16 cellular contexts compared by ENCODE assay signal in the genomic region with DNA sequence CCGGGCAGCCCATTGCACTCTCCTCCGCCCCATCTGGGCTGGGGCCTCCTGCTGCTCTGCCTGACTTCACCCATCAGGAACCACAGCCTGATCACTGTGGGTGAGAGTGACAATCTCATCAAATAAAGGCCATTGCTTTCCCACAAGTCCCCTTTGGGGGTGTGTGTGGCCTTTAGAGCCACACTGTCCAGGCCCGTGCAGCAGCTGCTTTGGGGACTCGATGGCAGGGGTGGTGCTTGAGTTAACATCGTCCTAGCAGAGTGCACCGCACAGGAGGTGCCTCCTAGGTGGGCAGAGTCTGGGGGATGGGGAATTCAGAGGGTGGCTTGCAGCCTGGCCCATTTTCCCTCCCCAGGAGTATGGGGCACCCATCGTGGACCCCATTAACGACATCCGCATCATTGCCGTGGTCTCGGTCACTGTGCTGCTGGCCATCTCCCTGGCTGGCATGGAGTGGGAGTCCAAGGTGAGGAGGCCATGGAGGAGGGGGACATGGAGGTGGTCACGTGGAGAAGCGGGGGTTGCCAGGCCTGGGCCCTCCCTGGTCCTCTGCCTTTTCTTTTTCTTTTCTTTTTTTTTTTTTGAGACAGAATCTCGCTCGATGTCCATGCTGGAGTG. TPM values are rescaled to one million over a fixed set of nuclear protein-coding genes. Genes with fewer than 3 reads are reported as not detected.
"Had no signal": no experiment of that assay in that cellular context is flagged by ENCODE, and none has a peak within 500 bp of the region (broad histone marks: within the 10 kb centered on the region; RNA-seq: fewer than 3 reads in every experiment).

No MANE protein-coding gene starts in this region.

- ATAC-seq: gastroesophageal sphincter had no signal

- H3K9ac ChIP-seq: neural progenitor cell, parathyroid adenoma had no signal

- H3K27me3 ChIP-seq: adrenal gland, gastroesophageal sphincter, neural progenitor cell, suprapubic skin had no signal

- H3K27ac ChIP-seq: adrenal gland, coronary artery, epithelial cell of prostate, gastroesophageal sphincter, left ventricle myocardium inferior, neural progenitor cell, suprapubic skin had no signal

- H3K4me2 ChIP-seq: neural progenitor cell had no signal

- H3K27ac Mint-ChIP-seq: activated T-helper 1 cell treated with anti-CD3 and anti-CD28 coated beads, Interleukin-12 subunit alpha, Interleukin-12 subunit beta, Interleukin-2, Interleukin-4 antibody, amounts not matched to agents 30 ng/mL and 10 ng/mL and 1 ng/mL, durations not matched to agents 14 hours and 24 hours and 36 hours; neural progenitor cell; type B pancreatic cell had no signal

- H3K36me3 Mint-ChIP-seq: neural progenitor cell, type B pancreatic cell had no signal

- H3K9me3 Mint-ChIP-seq: activated T-helper 1 cell treated with anti-CD3 and anti-CD28 coated beads, Interleukin-12 subunit alpha, Interleukin-12 subunit beta, Interleukin-2, Interleukin-4 antibody, amounts not matched to agents 30 ng/mL and 10 ng/mL and 1 ng/mL, durations not matched to agents 14 hours and 24 hours and 36 hours; neural progenitor cell; type B pancreatic cell had no signal

- H3K4me3 ChIP-seq: adrenal gland, coronary artery, gastroesophageal sphincter, left ventricle myocardium inferior, neural progenitor cell, suprapubic skin had no signal

- FAIRE-seq: keratinocyte had no signal

- H3K4me1 ChIP-seq: neural progenitor cell had no signal

- H3K27me3 Mint-ChIP-seq: type B pancreatic cell had no signal

- H3K36me3 ChIP-seq: adrenal gland, gastroesophageal sphincter, left ventricle myocardium inferior, neural progenitor cell, suprapubic skin had no signal

- DNase-seq: effector memory CD4-positive, alpha-beta T cell; left ventricle myocardium inferior had no signal

- H3K4me3 Mint-ChIP-seq: activated T-helper 1 cell treated with anti-CD3 and anti-CD28 coated beads, Interleukin-12 subunit alpha, Interleukin-12 subunit beta, Interleukin-2, Interleukin-4 antibody, amounts not matched to agents 30 ng/mL and 10 ng/mL and 1 ng/mL, durations not matched to agents 14 hours and 24 hours and 36 hours; neural progenitor cell; type B pancreatic cell had no signal

- H3K9me3 ChIP-seq: adrenal gland, gastroesophageal sphincter, left ventricle myocardium inferior, suprapubic skin had no signal

- H2AFZ ChIP-seq: neural progenitor cell had no signal

RNA-seq across cellular contexts. Expression of gene SLC12A3, which starts 5.4 kb away (rescaled TPM):
- total RNA-seq: activated T-helper 1 cell treated with anti-CD3 and anti-CD28 coated beads, Interleukin-12 subunit alpha, Interleukin-12 subunit beta, Interleukin-2, Interleukin-4 antibody, amounts not matched to agents 30 ng/mL and 10 ng/mL and 1 ng/mL, durations not matched to agents 14 hours and 24 hours and 36 hours; adrenal gland; cardiac septum; gastroesophageal sphincter; left ventricle myocardium inferior; mesenteric fat pad; skeletal muscle tissue; T-helper 1 cell treated with Interleukin-12 subunit alpha and Interleukin-12 subunit beta and Interleukin-4 antibody, amounts not matched to agents 30 ng/mL and 1 ng/mL, for 36 hours had no signal
- polyA plus RNA-seq: keratinocyte had no signal
